Comparison of ENCODE assay signal across 8 cellular contexts in the genomic region with DNA sequence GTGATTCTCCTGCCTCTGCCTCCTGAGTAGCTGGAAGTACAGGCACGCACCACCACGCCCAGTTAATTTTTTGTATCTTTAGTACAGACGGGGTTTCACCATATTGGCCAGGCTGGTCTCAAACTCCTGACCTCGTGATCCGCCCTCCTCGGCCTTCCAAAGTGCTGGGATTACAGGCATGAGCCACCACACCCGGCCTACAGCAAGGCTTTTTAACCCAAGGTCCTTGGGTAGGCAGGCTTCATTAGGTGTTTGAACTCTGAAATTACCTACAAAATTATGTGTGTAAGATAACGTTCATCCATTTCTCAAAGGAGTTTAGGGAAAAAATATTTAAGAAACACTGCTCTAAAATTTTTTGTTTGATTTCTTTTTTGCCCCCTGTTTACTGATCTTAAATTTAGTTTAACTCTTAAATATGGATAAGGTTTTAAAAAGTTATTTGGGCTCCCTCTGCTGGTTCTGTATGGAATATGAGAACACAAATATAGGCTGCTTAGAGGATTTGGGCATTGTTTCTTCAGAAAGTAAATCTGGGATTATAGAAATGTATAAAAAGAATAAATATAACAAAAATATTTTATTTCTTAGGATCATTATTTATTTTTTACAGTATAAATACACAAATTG.
DNase-seq lines count a peak whose midpoint lies in the region; TF ChIP-seq lines count a peak whose summit lies in the region.

No MANE protein-coding gene starts in this region.

- H3K27me3 ChIP-seq in BE2C (no peaks in the 10 kb centered on the region), GM23248 (replicated peaks; ENCODE audit: insufficient read depth) (no peaks in the 10 kb centered on the region), OCI-LY3 (ENCODE audit: low read depth, low read length) (no peaks in the 10 kb centered on the region), esophagus muscularis mucosa (no peaks in the 10 kb centered on the region)

- H3F3A ChIP-seq in GM23248 (ENCODE audit: insufficient read depth) = 0 out of 2 replicates have a peak, but pooled peaks cover 2% of the 10 kb centered on the region

- no peak overlapping the region for H3K4me2 ChIP-seq in GM23248 (ENCODE audit: unreplicated experiment)
- no peak overlapping the region for H3K4me2 ChIP-seq in OCI-LY3 (ENCODE audit: low read length)

- DNase-seq in BE2C (no peak), GM23248 (peak; percentile 71), esophagus muscularis mucosa (ENCODE audit: extremely low spot score) (no peak), putamen (ENCODE audit: low spot score) (peak; percentile 14), NCI-H146 treated with DMSO at 0.1 percent for 48 hours (lab: John Stamatoyannopoulos, UW; ENCODE audit: unreplicated experiment) (no peak)
- DNase-seq in central memory CD4-positive, alpha-beta T cell = no peak
- DNase-seq in activated CD4-positive, alpha-beta T cell treated with anti-CD3 and anti-CD28 coated beads for 48 hours = no peak

- H3K27ac ChIP-seq in GM23248 (no peak overlapping the region), OCI-LY3 (ENCODE audit: low read length) (no peak overlapping the region), esophagus muscularis mucosa (replicated peaks in 1 of 4) (peak overlapping the region; percentile 34 to 59 (median 52))

- in situ Hi-C loops in GM23248 (cut with MboI) = loop anchor here (10.0 kb wide), 4 partner anchors 202 to 732 kb away; no protein-coding TSS in a partner anchor

- no peaks in the 10 kb centered on the region for H3K36me3 ChIP-seq in BE2C
- peaks cover 13% of the 10 kb centered on the region for H3K36me3 ChIP-seq in GM23248 (ENCODE audit: low read depth)
- no peaks in the 10 kb centered on the region for H3K36me3 ChIP-seq in OCI-LY3 (replicated peaks; ENCODE audit: low read depth, low read length)
- peaks cover 51 to 96% (median 78%) of the 10 kb centered on the region in 4 donors for H3K36me3 ChIP-seq in esophagus muscularis mucosa

- WGBS in GM23248 (ENCODE audit: low coverage in 1 of 2, low lambda C conversion rate in 2 of 2, missing lambda C conversion rate in 2 of 2), 2 experiments = 33 to 35% methylated on average over 8 of the region's 8 CpGs
- 67% methylated on average over 8 of the region's 8 CpGs for WGBS in esophagus muscularis mucosa

- H3K4me3 ChIP-seq in BE2C (ENCODE audit: low read depth, low read length) (no peak overlapping the region), GM23248 (no peak overlapping the region), OCI-LY3 (ENCODE audit: low read length) (no peak overlapping the region), esophagus muscularis mucosa (no peak overlapping the region)

- H3K9ac ChIP-seq in GM23248 (no peak overlapping the region), OCI-LY3 (ENCODE audit: low read length) (no peak overlapping the region)

- H3K9me3 ChIP-seq in BE2C (no peaks in the 10 kb centered on the region), GM23248 (ENCODE audit: low read depth) (no peaks in the 10 kb centered on the region), OCI-LY3 (ENCODE audit: insufficient read depth, low read length) (no peaks in the 10 kb centered on the region), esophagus muscularis mucosa (no peaks in the 10 kb centered on the region)

- intact Hi-C loops in esophagus muscularis mucosa (cut with DNase I) = loop anchor here (5.0 kb wide), 2 partner anchors 85 to 205 kb away; no protein-coding TSS in a partner anchor

- TF ChIP-seq CTCF in BE2C (IDR thresholded peaks at IDR 0.05; ENCODE audit: low read depth, low read length) (peak; percentile 66), OCI-LY3 (IDR thresholded peaks at IDR 0.05; ENCODE audit: low read depth, low read length) (peak; percentile 78), esophagus muscularis mucosa (IDR thresholded peaks at IDR 0.05) (peak; percentile 48 to 60 (median 55))

- H3K4me1 ChIP-seq in BE2C (peaks cover 18% of the 10 kb centered on the region), GM23248 (ENCODE audit: insufficient read depth) (0 out of 2 replicates have a peak, but pooled peaks cover 3% of the 10 kb centered on the region), OCI-LY3 (ENCODE audit: low read length) (no peaks in the 10 kb centered on the region), esophagus muscularis mucosa (peaks cover 11 to 70% (median 45%) of the 10 kb centered on the region in 4 donors)

- no peaks in the 10 kb centered on the region for H3K79me2 ChIP-seq in GM23248 (ENCODE audit: insufficient read depth)
- H3K79me2 ChIP-seq in OCI-LY3 (ENCODE audit: low read length) = no peaks in the 10 kb centered on the region

- H2AFZ ChIP-seq in GM23248 = no peak overlapping the region
- H2AFZ ChIP-seq in OCI-LY3 (ENCODE audit: low read depth, low read length) = no peak overlapping the region

- H4K20me1 ChIP-seq in GM23248 (ENCODE audit: insufficient read depth) (no peaks in the 10 kb centered on the region), OCI-LY3 (ENCODE audit: insufficient read depth, low read length) (no peaks in the 10 kb centered on the region)

- no peak for TF ChIP-seq POLR2A in esophagus muscularis mucosa (IDR thresholded peaks at IDR 0.05; ENCODE audit: low read depth)

- no peak for TF ChIP-seq EP300 in esophagus muscularis mucosa (IDR thresholded peaks at IDR 0.05)

- no peaks in the 10 kb centered on the region for H3K9me2 ChIP-seq in GM23248 (ENCODE audit: insufficient read depth)

Comparison
In these comparisons a context has a peak if more than half of its experiments do, and no peak if none do; other contexts are left out.
1. DNase-seq: peak in GM23248 (single experiment) and putamen (single experiment); none in BE2C (single experiment), esophagus muscularis mucosa (single experiment), central memory CD4-positive, alpha-beta T cell (single experiment), NCI-H146 treated with DMSO at 0.1 percent for 48 hours (single experiment) and activated CD4-positive, alpha-beta T cell treated with anti-CD3 and anti-CD28 coated beads for 48 hours (single experiment).
2. H3K27ac ChIP-seq: peak in esophagus muscularis mucosa (4 of 4); none in GM23248 (single experiment) and OCI-LY3 (single experiment).
3. Peak in every context shown above with its lines, with median percentiles within 50 percentile points of each other: CTCF ChIP-seq.